ENCODE assay signal across 3 cellular contexts in genomic region chr17:32944248-32945020, GRCh38.
TF ChIP-seq lines count a peak whose summit lies in the region.

No MANE protein-coding gene starts in this region.

TF ChIP-seq in SK-N-SH treated with all-trans-retinoic acid at 6 μM for 48 hours, 23 proteins besides CTCF, POLR2A, EP300 and RAD21 (continued from another document):
- TF ChIP-seq TCF4 (CRISPR knock-in tag; IDR thresholded peaks at IDR 0.05; ENCODE audit: borderline replicate concordance) (no peak), PATZ1 (CRISPR knock-in tag; IDR thresholded peaks at IDR 0.05; ENCODE audit: borderline replicate concordance) (no peak), ZNF565 (CRISPR knock-in tag; conservative IDR thresholded peaks at IDR 0.05; ENCODE audit: low read depth) (no peak), SNAI2 (CRISPR knock-in tag; IDR thresholded peaks at IDR 0.05) (no peak), POU6F1 (CRISPR knock-in tag; IDR thresholded peaks at IDR 0.05; ENCODE audit: borderline replicate concordance, low read depth) (no peak), ESRRG (CRISPR knock-in tag; IDR thresholded peaks at IDR 0.05) (no peak), ZC3H10 (CRISPR knock-in tag; IDR thresholded peaks at IDR 0.05) (no peak), ZFP30 (CRISPR knock-in tag; IDR thresholded peaks at IDR 0.05) (no peak), ZFP3 (CRISPR knock-in tag; IDR thresholded peaks at IDR 0.05) (no peak), CSRNP3 (CRISPR knock-in tag; IDR thresholded peaks at IDR 0.05) (no peak), CREB5 (CRISPR knock-in tag; IDR thresholded peaks at IDR 0.05; ENCODE audit: low read depth) (no peak)

TF ChIP-seq in SK-N-SH, 30 proteins besides CTCF, POLR2A, EP300 and RAD21 (continued from another document):
- TF ChIP-seq ZBTB33 (IDR thresholded peaks at IDR 0.05; ENCODE audit: borderline replicate concordance, low read depth): no peak
- no peak for TF ChIP-seq GATA2 (CRISPR knock-in tag; IDR thresholded peaks at IDR 0.05)
- TF ChIP-seq MAX (IDR thresholded peaks at IDR 0.05; ENCODE audit: low read depth): no peak
- no peak for TF ChIP-seq MEF2A (IDR thresholded peaks at IDR 0.05; ENCODE audit: borderline replicate concordance, low read depth)
- no peak for TF ChIP-seq SIN3A (IDR thresholded peaks at IDR 0.05; ENCODE audit: borderline replicate concordance, low read depth, low read length)
- no peak for TF ChIP-seq SMC3 (IDR thresholded peaks at IDR 0.05; ENCODE audit: low read depth, low read length)
- no peak for TF ChIP-seq JUND (IDR thresholded peaks at IDR 0.05)
- no peak for TF ChIP-seq ELF1 (IDR thresholded peaks at IDR 0.05)
- no peak for TF ChIP-seq TCF12 (IDR thresholded peaks at IDR 0.05)
- TF ChIP-seq RXRA (IDR thresholded peaks at IDR 0.05; ENCODE audit: borderline replicate concordance, low read depth): no peak
- no peak for TF ChIP-seq POLR2AphosphoS5 (IDR thresholded peaks at IDR 0.05; ENCODE audit: low read depth, low read length)
- no peak for TF ChIP-seq EZH2phosphoT487 (IDR thresholded peaks at IDR 0.05; ENCODE audit: borderline replicate concordance, low read depth)
- TF ChIP-seq RFX5 (IDR thresholded peaks at IDR 0.05; ENCODE audit: low read length): no peak

TF ChIP-seq in HEK293T, 16 proteins besides CTCF, POLR2A, EP300 and RAD21 (continued from another document):
- TF ChIP-seq PKNOX1 (IDR thresholded peaks at IDR 0.05) (no peak), LEF1 (IDR thresholded peaks at IDR 0.05; ENCODE audit: borderline replicate concordance) (no peak)
